Comparison of ENCODE assay signal across 1 cellular context in genomic region chr7:137986252-137987010, GRCh38.
TF ChIP-seq lines count a peak whose summit lies in the region.

No MANE protein-coding gene starts in this region.

TF ChIP-seq in GM12878, 131 proteins besides CTCF, POLR2A, EP300 and RAD21 (continued from another document):
- TF ChIP-seq CREM (IDR thresholded peaks at IDR 0.05; ENCODE audit: low read depth), result 0 out of 2 replicates have a peak, but pooled peaks have one; percentile 29
- TF ChIP-seq, protein P1, sequence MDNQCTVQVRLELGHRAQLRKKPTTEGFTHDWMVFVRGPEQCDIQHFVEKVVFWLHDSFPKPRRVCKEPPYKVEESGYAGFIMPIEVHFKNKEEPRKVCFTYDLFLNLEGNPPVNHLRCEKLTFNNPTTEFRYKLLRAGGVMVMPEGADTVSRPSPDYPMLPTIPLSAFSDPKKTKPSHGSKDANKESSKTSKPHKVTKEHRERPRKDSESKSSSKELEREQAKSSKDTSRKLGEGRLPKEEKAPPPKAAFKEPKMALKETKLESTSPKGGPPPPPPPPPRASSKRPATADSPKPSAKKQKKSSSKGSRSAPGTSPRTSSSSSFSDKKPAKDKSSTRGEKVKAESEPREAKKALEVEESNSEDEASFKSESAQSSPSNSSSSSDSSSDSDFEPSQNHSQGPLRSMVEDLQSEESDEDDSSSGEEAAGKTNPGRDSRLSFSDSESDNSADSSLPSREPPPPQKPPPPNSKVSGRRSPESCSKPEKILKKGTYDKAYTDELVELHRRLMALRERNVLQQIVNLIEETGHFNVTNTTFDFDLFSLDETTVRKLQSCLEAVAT (IDR thresholded peaks at IDR 0.05), result peak; percentile 33; the same call in 1 of the 2 replicates
- 0 out of 2 replicates have a peak, but pooled peaks have one; percentile 18 for TF ChIP-seq YY1 (IDR thresholded peaks at IDR 0.05; ENCODE audit: low read depth, low read length)
- no peak for TF ChIP-seq POU2F2 (IDR thresholded peaks at IDR 0.05; ENCODE audit: borderline replicate concordance, low read depth, low read length)
- TF ChIP-seq GATAD2B (conservative IDR thresholded peaks at IDR 0.05; ENCODE audit: low read depth), result no peak
- 0 out of 2 replicates have a peak, but pooled peaks have one; percentile 26 for TF ChIP-seq IRF4 (IDR thresholded peaks at IDR 0.05; ENCODE audit: low read depth, low read length)
- 0 out of 2 replicates have a peak, but pooled peaks have one; percentile 55 for TF ChIP-seq TCF3 (IDR thresholded peaks at IDR 0.05; ENCODE audit: borderline replicate concordance, insufficient read depth, low read depth, low read length)
- TF ChIP-seq HDGF (IDR thresholded peaks at IDR 0.05), result 0 out of 2 replicates have a peak, but pooled peaks have one; percentile 53
TF ChIP-seq in GM12878: peak in this region for 11.
